Comparison of ENCODE assay signal across 1 cellular context in genomic region chr1:66562561-66562960, GRCh38.
TF ChIP-seq lines count a peak whose summit lies in the region.

No MANE protein-coding gene starts in this region.

TF ChIP-seq in endothelial cell of umbilical vein, 7 proteins besides CTCF, POLR2A, EP300 and RAD21:
- TF ChIP-seq MYC (IDR thresholded peaks at IDR 0.05; ENCODE audit: low read depth, low read length) (no peak), POLR2AphosphoS5 (IDR thresholded peaks at IDR 0.05; ENCODE audit: insufficient read depth, low read depth, low read length) (no peak), GATA2 (IDR thresholded peaks at IDR 0.05; ENCODE audit: insufficient read depth, insufficient read length, low read depth, low read length) (no peak), JUN (IDR thresholded peaks at IDR 0.05; ENCODE audit: borderline replicate concordance, insufficient read depth, insufficient read length, low read depth) (no peak), EZH2 (IDR thresholded peaks at IDR 0.05; ENCODE audit: borderline replicate concordance, low read depth, low read length, severe bottlenecking) (no peak), FOS (IDR thresholded peaks at IDR 0.05; ENCODE audit: borderline replicate concordance, insufficient read depth, low read length) (no peak)
- TF ChIP-seq, protein P1, sequence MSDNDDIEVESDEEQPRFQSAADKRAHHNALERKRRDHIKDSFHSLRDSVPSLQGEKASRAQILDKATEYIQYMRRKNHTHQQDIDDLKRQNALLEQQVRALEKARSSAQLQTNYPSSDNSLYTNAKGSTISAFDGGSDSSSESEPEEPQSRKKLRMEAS (IDR thresholded peaks at IDR 0.05; ENCODE audit: insufficient read depth, insufficient read length) = no peak
